1 cellular context compared by ENCODE assay signal in the genomic region with DNA sequence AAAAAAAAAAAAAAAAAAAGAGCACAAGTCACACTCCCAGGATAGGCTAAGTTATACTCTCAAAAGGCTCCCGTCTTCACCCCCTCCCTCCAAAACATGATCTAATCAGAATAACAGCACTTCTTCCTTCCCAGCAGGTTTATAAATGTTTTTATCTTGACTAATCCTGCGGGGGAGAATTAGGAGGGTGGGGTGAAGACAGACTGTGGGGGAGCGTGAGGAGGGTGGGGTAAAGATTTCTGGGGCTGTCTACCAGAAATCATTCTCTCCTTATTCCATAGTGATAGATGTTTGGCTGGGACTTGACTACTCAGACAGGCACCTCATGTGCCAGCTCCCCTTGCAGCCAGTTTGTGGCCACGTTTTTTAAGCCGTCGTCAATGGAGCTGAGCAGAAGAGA.
TF ChIP-seq lines count a peak whose summit lies in the region.

No MANE protein-coding gene starts in this region.

TF ChIP-seq in GM23338, 12 proteins besides CTCF, POLR2A, EP300 and RAD21 (continued from another document):
- TF ChIP-seq, protein P1, sequence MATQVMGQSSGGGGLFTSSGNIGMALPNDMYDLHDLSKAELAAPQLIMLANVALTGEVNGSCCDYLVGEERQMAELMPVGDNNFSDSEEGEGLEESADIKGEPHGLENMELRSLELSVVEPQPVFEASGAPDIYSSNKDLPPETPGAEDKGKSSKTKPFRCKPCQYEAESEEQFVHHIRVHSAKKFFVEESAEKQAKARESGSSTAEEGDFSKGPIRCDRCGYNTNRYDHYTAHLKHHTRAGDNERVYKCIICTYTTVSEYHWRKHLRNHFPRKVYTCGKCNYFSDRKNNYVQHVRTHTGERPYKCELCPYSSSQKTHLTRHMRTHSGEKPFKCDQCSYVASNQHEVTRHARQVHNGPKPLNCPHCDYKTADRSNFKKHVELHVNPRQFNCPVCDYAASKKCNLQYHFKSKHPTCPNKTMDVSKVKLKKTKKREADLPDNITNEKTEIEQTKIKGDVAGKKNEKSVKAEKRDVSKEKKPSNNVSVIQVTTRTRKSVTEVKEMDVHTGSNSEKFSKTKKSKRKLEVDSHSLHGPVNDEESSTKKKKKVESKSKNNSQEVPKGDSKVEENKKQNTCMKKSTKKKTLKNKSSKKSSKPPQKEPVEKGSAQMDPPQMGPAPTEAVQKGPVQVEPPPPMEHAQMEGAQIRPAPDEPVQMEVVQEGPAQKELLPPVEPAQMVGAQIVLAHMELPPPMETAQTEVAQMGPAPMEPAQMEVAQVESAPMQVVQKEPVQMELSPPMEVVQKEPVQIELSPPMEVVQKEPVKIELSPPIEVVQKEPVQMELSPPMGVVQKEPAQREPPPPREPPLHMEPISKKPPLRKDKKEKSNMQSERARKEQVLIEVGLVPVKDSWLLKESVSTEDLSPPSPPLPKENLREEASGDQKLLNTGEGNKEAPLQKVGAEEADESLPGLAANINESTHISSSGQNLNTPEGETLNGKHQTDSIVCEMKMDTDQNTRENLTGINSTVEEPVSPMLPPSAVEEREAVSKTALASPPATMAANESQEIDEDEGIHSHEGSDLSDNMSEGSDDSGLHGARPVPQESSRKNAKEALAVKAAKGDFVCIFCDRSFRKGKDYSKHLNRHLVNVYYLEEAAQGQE (IDR thresholded peaks at IDR 0.05; ENCODE audit: unreplicated experiment), result no peak
- no peak for TF ChIP-seq ZNF114 (CRISPR knock-in tag; IDR thresholded peaks at IDR 0.05)
- TF ChIP-seq POLR2AphosphoS5 (IDR thresholded peaks at IDR 0.05; ENCODE audit: low read depth), result no peak
- no peak for TF ChIP-seq JUNB (IDR thresholded peaks at IDR 0.05; ENCODE audit: unreplicated experiment)
- TF ChIP-seq ZNF331 (CRISPR knock-in tag; IDR thresholded peaks at IDR 0.05; ENCODE audit: low read depth), result no peak
- TF ChIP-seq, protein P2, sequence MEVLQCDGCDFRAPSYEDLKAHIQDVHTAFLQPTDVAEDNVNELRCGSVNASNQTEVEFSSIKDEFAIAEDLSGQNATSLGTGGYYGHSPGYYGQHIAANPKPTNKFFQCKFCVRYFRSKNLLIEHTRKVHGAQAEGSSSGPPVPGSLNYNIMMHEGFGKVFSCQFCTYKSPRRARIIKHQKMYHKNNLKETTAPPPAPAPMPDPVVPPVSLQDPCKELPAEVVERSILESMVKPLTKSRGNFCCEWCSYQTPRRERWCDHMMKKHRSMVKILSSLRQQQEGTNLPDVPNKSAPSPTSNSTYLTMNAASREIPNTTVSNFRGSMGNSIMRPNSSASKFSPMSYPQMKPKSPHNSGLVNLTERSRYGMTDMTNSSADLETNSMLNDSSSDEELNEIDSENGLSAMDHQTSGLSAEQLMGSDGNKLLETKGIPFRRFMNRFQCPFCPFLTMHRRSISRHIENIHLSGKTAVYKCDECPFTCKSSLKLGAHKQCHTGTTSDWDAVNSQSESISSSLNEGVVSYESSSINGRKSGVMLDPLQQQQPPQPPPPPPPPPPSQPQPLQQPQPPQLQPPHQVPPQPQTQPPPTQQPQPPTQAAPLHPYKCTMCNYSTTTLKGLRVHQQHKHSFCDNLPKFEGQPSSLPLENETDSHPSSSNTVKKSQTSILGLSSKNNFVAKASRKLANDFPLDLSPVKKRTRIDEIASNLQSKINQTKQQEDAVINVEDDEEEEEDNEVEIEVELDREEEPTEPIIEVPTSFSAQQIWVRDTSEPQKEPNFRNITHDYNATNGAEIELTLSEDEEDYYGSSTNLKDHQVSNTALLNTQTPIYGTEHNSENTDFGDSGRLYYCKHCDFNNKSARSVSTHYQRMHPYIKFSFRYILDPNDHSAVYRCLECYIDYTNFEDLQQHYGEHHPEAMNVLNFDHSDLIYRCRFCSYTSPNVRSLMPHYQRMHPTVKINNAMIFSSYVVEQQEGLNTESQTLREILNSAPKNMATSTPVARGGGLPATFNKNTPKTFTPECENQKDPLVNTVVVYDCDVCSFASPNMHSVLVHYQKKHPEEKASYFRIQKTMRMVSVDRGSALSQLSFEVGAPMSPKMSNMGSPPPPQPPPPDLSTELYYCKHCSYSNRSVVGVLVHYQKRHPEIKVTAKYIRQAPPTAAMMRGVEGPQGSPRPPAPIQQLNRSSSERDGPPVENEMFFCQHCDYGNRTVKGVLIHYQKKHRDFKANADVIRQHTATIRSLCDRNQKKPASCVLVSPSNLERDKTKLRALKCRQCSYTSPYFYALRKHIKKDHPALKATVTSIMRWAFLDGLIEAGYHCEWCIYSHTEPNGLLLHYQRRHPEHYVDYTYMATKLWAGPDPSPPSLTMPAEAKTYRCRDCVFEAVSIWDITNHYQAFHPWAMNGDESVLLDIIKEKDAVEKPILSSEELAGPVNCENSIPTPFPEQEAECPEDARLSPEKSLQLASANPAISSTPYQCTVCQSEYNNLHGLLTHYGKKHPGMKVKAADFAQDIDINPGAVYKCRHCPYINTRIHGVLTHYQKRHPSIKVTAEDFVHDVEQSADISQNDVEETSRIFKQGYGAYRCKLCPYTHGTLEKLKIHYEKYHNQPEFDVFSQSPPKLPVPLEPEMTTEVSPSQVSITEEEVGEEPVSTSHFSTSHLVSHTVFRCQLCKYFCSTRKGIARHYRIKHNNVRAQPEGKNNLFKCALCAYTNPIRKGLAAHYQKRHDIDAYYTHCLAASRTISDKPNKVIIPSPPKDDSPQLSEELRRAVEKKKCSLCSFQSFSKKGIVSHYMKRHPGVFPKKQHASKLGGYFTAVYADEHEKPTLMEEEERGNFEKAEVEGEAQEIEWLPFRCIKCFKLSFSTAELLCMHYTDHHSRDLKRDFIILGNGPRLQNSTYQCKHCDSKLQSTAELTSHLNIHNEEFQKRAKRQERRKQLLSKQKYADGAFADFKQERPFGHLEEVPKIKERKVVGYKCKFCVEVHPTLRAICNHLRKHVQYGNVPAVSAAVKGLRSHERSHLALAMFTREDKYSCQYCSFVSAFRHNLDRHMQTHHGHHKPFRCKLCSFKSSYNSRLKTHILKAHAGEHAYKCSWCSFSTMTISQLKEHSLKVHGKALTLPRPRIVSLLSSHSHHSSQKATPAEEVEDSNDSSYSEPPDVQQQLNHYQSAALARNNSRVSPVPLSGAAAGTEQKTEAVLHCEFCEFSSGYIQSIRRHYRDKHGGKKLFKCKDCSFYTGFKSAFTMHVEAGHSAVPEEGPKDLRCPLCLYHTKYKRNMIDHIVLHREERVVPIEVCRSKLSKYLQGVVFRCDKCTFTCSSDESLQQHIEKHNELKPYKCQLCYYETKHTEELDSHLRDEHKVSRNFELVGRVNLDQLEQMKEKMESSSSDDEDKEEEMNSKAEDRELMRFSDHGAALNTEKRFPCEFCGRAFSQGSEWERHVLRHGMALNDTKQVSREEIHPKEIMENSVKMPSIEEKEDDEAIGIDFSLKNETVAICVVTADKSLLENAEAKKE (CRISPR knock-in tag; IDR thresholded peaks at IDR 0.05), result no peak
